Comparison of ENCODE assay signal across 8 cellular contexts in genomic region chr2:111897924-111898702, GRCh38. TPM values are rescaled to one million over a fixed set of nuclear protein-coding genes. Genes with fewer than 3 reads are reported as not detected.
DNase-seq lines count a peak whose midpoint lies in the region; ATAC-seq and TF ChIP-seq lines count a peak whose summit lies in the region.

Gene MERTK, plus strand, starts transcription at chr2:111898607. Its CDS starts 129 bp downstream, at chr2:111898736.

- no peaks in the 10 kb centered on the region for H3K9me3 ChIP-seq in vagina

- H3K4me1 Mint-ChIP-seq in activated naive CD8-positive, alpha-beta T cell treated with anti-CD3 and anti-CD28 coated beads for 36 hours: peaks cover 12% of the 10 kb centered on the region
- H3K4me1 Mint-ChIP-seq in osteocyte (ENCODE audit: unreplicated experiment): peaks cover 20% of the 10 kb centered on the region

- intact Hi-C loops in Right ventricle myocardium inferior (cut with DNase I): loop anchor here (1.0 to 5.0 kb wide), 3 partner anchors 74 to 684 kb away; partner anchors contain the start of gene CHCHD5
- intact Hi-C loops in vagina (cut with DNase I): loop anchor here (5.0 kb wide), 1 partner anchor 154 kb away; no protein-coding TSS in a partner anchor

- H3K4me3 Mint-ChIP-seq in activated naive CD8-positive, alpha-beta T cell treated with anti-CD3 and anti-CD28 coated beads for 36 hours: peak within 1 kb of the TSS; percentile 80
- peak within 1 kb of the TSS; percentile 87 for H3K4me3 Mint-ChIP-seq in osteocyte (ENCODE audit: unreplicated experiment)

- no peaks in the 10 kb centered on the region for H3K27me3 ChIP-seq in vagina

- H3K36me3 Mint-ChIP-seq in activated naive CD8-positive, alpha-beta T cell treated with anti-CD3 and anti-CD28 coated beads for 36 hours: no peaks in the 10 kb centered on the region
- H3K36me3 Mint-ChIP-seq in osteocyte (ENCODE audit: unreplicated experiment): no peaks in the 10 kb centered on the region

- TF ChIP-seq CTCF in AG09319 (IDR thresholded peaks at IDR 0.05; ENCODE audit: low read depth, low read length) (peak; percentile 55), osteocyte (IDR thresholded peaks at IDR 0.05) (peak; percentile 71), vagina (IDR thresholded peaks at IDR 0.05) (peak in 2 of 3 experiments; percentile 59 to 71)

- peak in 1 of 2 donors; percentile 69 for TF ChIP-seq POLR2A in vagina (IDR thresholded peaks at IDR 0.05)

- no peak within 1 kb of the TSS for H3K27ac Mint-ChIP-seq in activated naive CD8-positive, alpha-beta T cell treated with anti-CD3 and anti-CD28 coated beads for 36 hours
- peak within 1 kb of the TSS; percentile 65 for H3K27ac Mint-ChIP-seq in osteocyte (ENCODE audit: unreplicated experiment)

- H3K9me3 Mint-ChIP-seq in activated naive CD8-positive, alpha-beta T cell treated with anti-CD3 and anti-CD28 coated beads for 36 hours: no peaks in the 10 kb centered on the region
- no peaks in the 10 kb centered on the region for H3K9me3 Mint-ChIP-seq in osteocyte (ENCODE audit: unreplicated experiment)

- no peak for DNase-seq in AG09319 (ENCODE audit: extremely low read depth, low read depth)
- peak; percentile 72 for DNase-seq in KG1 (lab: John Stamatoyannopoulos, UW)
- peak; percentile 89 for DNase-seq in SK-N-DZ (ENCODE audit: low spot score)
- peak; percentile 70 for DNase-seq in activated naive CD8-positive, alpha-beta T cell treated with anti-CD3 and anti-CD28 coated beads for 36 hours
- peak; percentile 93 for DNase-seq in Right ventricle myocardium inferior (ENCODE audit: missing footprints)
- peak; percentile 92 for DNase-seq in osteocyte (ENCODE audit: extremely low spot score, unreplicated experiment)
- DNase-seq in vagina (ENCODE audit: extremely low spot score in 2 of 2): no peak

- ATAC-seq in GM19035 (IDR thresholded peaks at IDR 0.05; ENCODE audit: unreplicated experiment): peak; percentile 68
- peak; percentile 94 for ATAC-seq in Right ventricle myocardium inferior

- no peaks in the 10 kb centered on the region for H3K36me3 ChIP-seq in vagina

- H3K27me3 Mint-ChIP-seq in activated naive CD8-positive, alpha-beta T cell treated with anti-CD3 and anti-CD28 coated beads for 36 hours: peaks cover 58% of the 10 kb centered on the region
- H3K27me3 Mint-ChIP-seq in osteocyte (ENCODE audit: unreplicated experiment): peaks cover 21% of the 10 kb centered on the region

- peaks cover 20% of the 10 kb centered on the region for H3K4me1 ChIP-seq in vagina

- H3K27ac ChIP-seq in vagina: peak within 1 kb of the TSS; percentile 95

- H3K4me3 ChIP-seq in vagina: peak within 1 kb of the TSS; percentile 80

RNA-seq across cellular contexts. Expression of gene MERTK, which starts in this region (rescaled TPM):
- 1.3 and 1.4 TPM in 2 replicates for polyA plus RNA-seq in SK-N-DZ (2014; cell fraction: cytosol; rRNA removed)
- 2.2 and 2.9 TPM in 2 replicates for polyA plus RNA-seq in SK-N-DZ (2014; cell fraction: nucleus; rRNA removed)
- total RNA-seq in activated naive CD8-positive, alpha-beta T cell treated with anti-CD3 and anti-CD28 coated beads for 36 hours: under 1 TPM; 0.33 to 0.44 TPM
- total RNA-seq in Right ventricle myocardium inferior (6.6 TPM), osteocyte (1.2 and 1.5 TPM in 2 replicates), vagina (15.7 TPM)

Comparison
In these comparisons a context has a peak if more than half of its experiments do, and no peak if none do; other contexts are left out.
1. Peak in DNase-seq in activated naive CD8-positive, alpha-beta T cell treated with anti-CD3 and anti-CD28 coated beads for 36 hours; RNA of the gene not detected or under 1 TPM.
2. DNase-seq: peak in KG1 (single experiment), SK-N-DZ (single experiment), Right ventricle myocardium inferior (single experiment) and osteocyte (single experiment); none in AG09319 (single experiment) and vagina (0 of 2).
3. Peak in every context shown above with its lines, with median percentiles within 50 percentile points of each other: CTCF ChIP-seq.